In the genomic region with DNA sequence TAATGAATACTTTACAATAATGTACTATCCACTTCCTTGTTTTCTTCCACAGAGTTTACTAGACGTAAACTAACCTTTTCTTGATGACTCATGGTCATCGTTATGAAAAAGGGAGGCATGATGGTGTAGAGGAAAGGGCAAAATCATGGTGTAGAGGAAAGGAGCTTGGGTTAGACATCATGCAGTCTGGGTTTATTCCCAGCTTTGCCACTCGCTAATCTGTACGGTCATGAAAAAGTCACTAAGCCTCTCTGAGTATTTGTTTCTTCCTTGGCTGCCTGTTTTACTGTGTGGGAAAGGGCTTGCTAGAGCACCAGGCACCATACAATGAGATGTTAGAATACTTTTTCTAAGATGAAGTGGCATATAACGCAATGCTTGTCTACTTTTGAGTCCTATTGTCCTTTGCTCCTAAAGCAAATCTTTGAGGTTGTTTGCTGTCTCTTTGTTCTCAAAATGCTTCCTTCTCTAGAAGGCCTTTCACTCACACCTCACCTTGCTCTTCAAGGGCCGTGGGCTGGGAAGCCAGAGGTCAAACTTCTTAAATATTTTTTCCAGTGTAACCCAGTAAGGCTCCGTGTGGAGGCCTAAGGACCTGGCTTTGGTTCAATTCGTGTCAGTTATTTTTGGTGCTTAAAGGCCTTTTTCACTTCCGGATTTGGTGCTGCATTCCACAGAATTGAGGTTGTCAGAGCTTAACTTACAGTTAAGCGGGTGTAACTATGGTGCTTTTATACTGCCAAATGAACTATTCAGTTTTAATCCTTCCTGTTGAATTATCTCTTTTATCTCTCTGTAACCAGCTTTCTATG, we compare ENCODE assay signal across 1 cellular context.
TF ChIP-seq lines count a peak whose summit lies in the region.

No MANE protein-coding gene starts in this region.

TF ChIP-seq in SK-N-SH, 30 proteins besides CTCF, POLR2A, EP300 and RAD21 (continued from another document):
- TF ChIP-seq, protein P1, sequence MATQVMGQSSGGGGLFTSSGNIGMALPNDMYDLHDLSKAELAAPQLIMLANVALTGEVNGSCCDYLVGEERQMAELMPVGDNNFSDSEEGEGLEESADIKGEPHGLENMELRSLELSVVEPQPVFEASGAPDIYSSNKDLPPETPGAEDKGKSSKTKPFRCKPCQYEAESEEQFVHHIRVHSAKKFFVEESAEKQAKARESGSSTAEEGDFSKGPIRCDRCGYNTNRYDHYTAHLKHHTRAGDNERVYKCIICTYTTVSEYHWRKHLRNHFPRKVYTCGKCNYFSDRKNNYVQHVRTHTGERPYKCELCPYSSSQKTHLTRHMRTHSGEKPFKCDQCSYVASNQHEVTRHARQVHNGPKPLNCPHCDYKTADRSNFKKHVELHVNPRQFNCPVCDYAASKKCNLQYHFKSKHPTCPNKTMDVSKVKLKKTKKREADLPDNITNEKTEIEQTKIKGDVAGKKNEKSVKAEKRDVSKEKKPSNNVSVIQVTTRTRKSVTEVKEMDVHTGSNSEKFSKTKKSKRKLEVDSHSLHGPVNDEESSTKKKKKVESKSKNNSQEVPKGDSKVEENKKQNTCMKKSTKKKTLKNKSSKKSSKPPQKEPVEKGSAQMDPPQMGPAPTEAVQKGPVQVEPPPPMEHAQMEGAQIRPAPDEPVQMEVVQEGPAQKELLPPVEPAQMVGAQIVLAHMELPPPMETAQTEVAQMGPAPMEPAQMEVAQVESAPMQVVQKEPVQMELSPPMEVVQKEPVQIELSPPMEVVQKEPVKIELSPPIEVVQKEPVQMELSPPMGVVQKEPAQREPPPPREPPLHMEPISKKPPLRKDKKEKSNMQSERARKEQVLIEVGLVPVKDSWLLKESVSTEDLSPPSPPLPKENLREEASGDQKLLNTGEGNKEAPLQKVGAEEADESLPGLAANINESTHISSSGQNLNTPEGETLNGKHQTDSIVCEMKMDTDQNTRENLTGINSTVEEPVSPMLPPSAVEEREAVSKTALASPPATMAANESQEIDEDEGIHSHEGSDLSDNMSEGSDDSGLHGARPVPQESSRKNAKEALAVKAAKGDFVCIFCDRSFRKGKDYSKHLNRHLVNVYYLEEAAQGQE (IDR thresholded peaks at IDR 0.05; ENCODE audit: low read depth, low read length) = no peak
- no peak for TF ChIP-seq EZH2phosphoT487 (IDR thresholded peaks at IDR 0.05; ENCODE audit: borderline replicate concordance, low read depth)
- no peak for TF ChIP-seq SMC3 (IDR thresholded peaks at IDR 0.05; ENCODE audit: low read depth, low read length)
- TF ChIP-seq TAF1 (IDR thresholded peaks at IDR 0.05; ENCODE audit: borderline replicate concordance, low read depth, low read length) = no peak
- no peak for TF ChIP-seq FOXM1 (IDR thresholded peaks at IDR 0.05; ENCODE audit: low read depth)
- TF ChIP-seq GATA2 (CRISPR knock-in tag; IDR thresholded peaks at IDR 0.05) = no peak
- TF ChIP-seq FOXJ3 (CRISPR knock-in tag; IDR thresholded peaks at IDR 0.05) = no peak
- no peak for TF ChIP-seq TCF12 (IDR thresholded peaks at IDR 0.05)
- TF ChIP-seq, protein P2, sequence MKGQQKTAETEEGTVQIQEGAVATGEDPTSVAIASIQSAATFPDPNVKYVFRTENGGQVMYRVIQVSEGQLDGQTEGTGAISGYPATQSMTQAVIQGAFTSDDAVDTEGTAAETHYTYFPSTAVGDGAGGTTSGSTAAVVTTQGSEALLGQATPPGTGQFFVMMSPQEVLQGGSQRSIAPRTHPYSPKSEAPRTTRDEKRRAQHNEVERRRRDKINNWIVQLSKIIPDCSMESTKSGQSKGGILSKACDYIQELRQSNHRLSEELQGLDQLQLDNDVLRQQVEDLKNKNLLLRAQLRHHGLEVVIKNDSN (IDR thresholded peaks at IDR 0.05; ENCODE audit: borderline replicate concordance, low read depth) = no peak
- no peak for TF ChIP-seq RXRA (IDR thresholded peaks at IDR 0.05; ENCODE audit: borderline replicate concordance, low read depth)
- TF ChIP-seq, protein P3, sequence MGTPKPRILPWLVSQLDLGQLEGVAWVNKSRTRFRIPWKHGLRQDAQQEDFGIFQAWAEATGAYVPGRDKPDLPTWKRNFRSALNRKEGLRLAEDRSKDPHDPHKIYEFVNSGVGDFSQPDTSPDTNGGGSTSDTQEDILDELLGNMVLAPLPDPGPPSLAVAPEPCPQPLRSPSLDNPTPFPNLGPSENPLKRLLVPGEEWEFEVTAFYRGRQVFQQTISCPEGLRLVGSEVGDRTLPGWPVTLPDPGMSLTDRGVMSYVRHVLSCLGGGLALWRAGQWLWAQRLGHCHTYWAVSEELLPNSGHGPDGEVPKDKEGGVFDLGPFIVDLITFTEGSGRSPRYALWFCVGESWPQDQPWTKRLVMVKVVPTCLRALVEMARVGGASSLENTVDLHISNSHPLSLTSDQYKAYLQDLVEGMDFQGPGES (IDR thresholded peaks at IDR 0.05; ENCODE audit: low read depth, low read length) = no peak
- no peak for TF ChIP-seq GABPA (IDR thresholded peaks at IDR 0.05; ENCODE audit: low read depth)
- TF ChIP-seq MXI1 (IDR thresholded peaks at IDR 0.05; ENCODE audit: low read depth, low read length) = no peak
- no peak for TF ChIP-seq CHD2 (IDR thresholded peaks at IDR 0.05; ENCODE audit: low read length, partially characterized antibody)
- TF ChIP-seq JUND (IDR thresholded peaks at IDR 0.05) = no peak
- TF ChIP-seq, protein P4, sequence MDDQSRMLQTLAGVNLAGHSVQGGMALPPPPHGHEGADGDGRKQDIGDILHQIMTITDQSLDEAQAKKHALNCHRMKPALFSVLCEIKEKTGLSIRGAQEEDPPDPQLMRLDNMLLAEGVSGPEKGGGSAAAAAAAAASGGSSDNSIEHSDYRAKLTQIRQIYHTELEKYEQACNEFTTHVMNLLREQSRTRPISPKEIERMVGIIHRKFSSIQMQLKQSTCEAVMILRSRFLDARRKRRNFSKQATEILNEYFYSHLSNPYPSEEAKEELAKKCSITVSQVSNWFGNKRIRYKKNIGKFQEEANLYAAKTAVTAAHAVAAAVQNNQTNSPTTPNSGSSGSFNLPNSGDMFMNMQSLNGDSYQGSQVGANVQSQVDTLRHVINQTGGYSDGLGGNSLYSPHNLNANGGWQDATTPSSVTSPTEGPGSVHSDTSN (IDR thresholded peaks at IDR 0.05) = no peak
